ENCODE assay signal across 8 cellular contexts in genomic region chr9:91905958-91906585, GRCh38. TPM values are rescaled to one million over a fixed set of nuclear protein-coding genes. Genes with fewer than 3 reads are reported as not detected.
DNase-seq lines count a peak whose midpoint lies in the region; ATAC-seq, FAIRE-seq and TF ChIP-seq lines count a peak whose summit lies in the region.

No MANE protein-coding gene starts in this region.

- H3K36me3 ChIP-seq in MM.1S (replicated peaks; ENCODE audit: insufficient read depth, low read length) (no peaks in the 10 kb centered on the region), HepG2 (replicated peaks in 1 of 2; ENCODE audit: control insufficient read depth in 1 of 2, insufficient read depth in 2 of 2, low read length in 2 of 2) (no peaks in the 10 kb centered on the region)

- TF ChIP-seq EP300 in HepG2 (IDR thresholded peaks at IDR 0.05; ENCODE audit: low read depth in 2 of 2, low read length in 2 of 2) (no peak), HepG2 (CRISPR knock-in tag; IDR thresholded peaks at IDR 0.05; ENCODE audit: borderline replicate concordance) (no peak)

- intact Hi-C loops in HepG2 (cut with micrococcal nuclease; ENCODE audit: unreplicated experiment), result no loop called here

- H3K79me2 ChIP-seq in MM.1S (ENCODE audit: low read length), result peaks cover 64% of the 10 kb centered on the region
- no peaks in the 10 kb centered on the region for H3K79me2 ChIP-seq in HepG2 (ENCODE audit: insufficient read depth, low read length)

- H3K9ac ChIP-seq in MM.1S (ENCODE audit: low read length) (peak overlapping the region; percentile 68), HepG2 (ENCODE audit: insufficient read depth, low read depth, low read length) (no peak overlapping the region)

- CTCF ChIA-PET in HepG2 (lab: Yijun Ruan, JAX; ENCODE audit: low intra/inter-chr PET ratio, low total read pairs), result no interaction called here

- TF ChIP-seq CTCF in MM.1S (IDR thresholded peaks at IDR 0.05; ENCODE audit: low read length) (no peak), HepG2 (CRISPR knock-in tag; IDR thresholded peaks at IDR 0.05) (no peak)

- DNase-seq in Daoy (ENCODE audit: low read depth), result peak; percentile 51
- peak; percentile 95 for DNase-seq in MM.1S
- peak; percentile 16 for DNase-seq in activated T-helper 1 cell treated with anti-CD3 and anti-CD28 coated beads, Interleukin-2, amount 50 U/mL, for 16 hours (ENCODE audit: low read depth in 1 of 2, low spot score in 1 of 2)
- DNase-seq in HepG2 (ENCODE audit: low spot score), result no peak
- peak; percentile 22 for DNase-seq in stimulated activated CD8-positive, alpha-beta memory T cell treated with anti-CD3 and anti-CD28 coated beads, Interleukin-4, amount 100 ng/mL, for 24 hours (ENCODE audit: low read depth)
- no peak for DNase-seq in NCI-H446 (lab: John Stamatoyannopoulos, UW)
- DNase-seq in DMS153 treated with DMSO at 0.1 percent for 48 hours (lab: John Stamatoyannopoulos, UW; ENCODE audit: unreplicated experiment), result no peak
- no peak for DNase-seq in NCI-H748 (lab: John Stamatoyannopoulos, UW; ENCODE audit: unreplicated experiment)

- H3K4me3 ChIP-seq in MM.1S (ENCODE audit: low read length) (peak overlapping the region; percentile 72), HepG2 (replicated peaks in 1 of 3; ENCODE audit: insufficient read depth in 1 of 3, low read depth in 2 of 3, low read length in 3 of 3) (no peak overlapping the region)

- H3K4me2 ChIP-seq in MM.1S (ENCODE audit: low read depth, low read length), result peak overlapping the region; percentile 93
- H3K4me2 ChIP-seq in HepG2 (ENCODE audit: low read depth, low read length), result peak overlapping the region; percentile 45; the same call in 1 of the 2 replicates

- TF ChIP-seq POLR2A in HepG2 (IDR thresholded peaks at IDR 0.05; ENCODE audit: insufficient read depth in 1 of 2, low read depth in 2 of 2, low read length in 2 of 2), result no peak

- H3K27me3 ChIP-seq in MM.1S (replicated peaks; ENCODE audit: insufficient read depth, low read length) (no peaks in the 10 kb centered on the region), HepG2 (ENCODE audit: control insufficient read depth in 1 of 2, insufficient read depth in 2 of 2, low read length in 2 of 2) (peaks cover 2 to 30% of the 10 kb centered on the region in 2 experiments; a peak in 3 of 5 replicates)

- ATAC-seq in HepG2, result peak; percentile 52; the same call in 2 of the 3 replicates

- in situ Hi-C loops in HepG2 (cut with HindIII; ENCODE audit: extremely low pct_ligation_motif_present, low pct_unique_long_range_greater_than_20kb), result no loop called here

- H2AFZ ChIP-seq in MM.1S (ENCODE audit: low read length), result peak overlapping the region; percentile 53; the same call in 1 of the 2 replicates
- peak overlapping the region; percentile 81 for H2AFZ ChIP-seq in HepG2 (ENCODE audit: low read length)

- no peaks in the 10 kb centered on the region for H3K9me2 ChIP-seq in MM.1S (replicated peaks; ENCODE audit: insufficient read depth, low read length)

- 23% methylated on average over 7 of the region's 12 CpGs for WGBS in HepG2 (ENCODE audit: low lambda C conversion rate)

- BruUV-seq in HepG2 (replicated peaks; lab: Mats Ljungman, UMichigan), result no TSS peak

- H3F3A ChIP-seq in MM.1S (ENCODE audit: insufficient read depth, low read length), result peaks cover 33% of the 10 kb centered on the region

- no peak for FAIRE-seq in HepG2 (lab: Jason Lieb, UNC)

- H3K9me3 ChIP-seq in MM.1S (replicated peaks; ENCODE audit: insufficient read depth, low read length) (no peaks in the 10 kb centered on the region), HepG2 (ENCODE audit: low read length) (no peaks in the 10 kb centered on the region)

- POLR2A ChIA-PET in HepG2 (lab: Yijun Ruan, JAX), result no interaction called here

- H4K20me1 ChIP-seq in MM.1S (ENCODE audit: insufficient read depth, low read length) (no peaks in the 10 kb centered on the region), HepG2 (ENCODE audit: insufficient read depth, low read length) (no peaks in the 10 kb centered on the region)

- no peak for TF ChIP-seq RAD21 in HepG2 (CRISPR knock-in tag; IDR thresholded peaks at IDR 0.05)

- peak overlapping the region; percentile 80 for H3K27ac ChIP-seq in MM.1S (ENCODE audit: low read length)
- H3K27ac ChIP-seq in HepG2 (ENCODE audit: extremely low read length, insufficient read depth, low read length), result no peak overlapping the region

- H3K4me1 ChIP-seq in MM.1S (ENCODE audit: low read length) (peaks cover 41% of the 10 kb centered on the region), HepG2 (ENCODE audit: insufficient read depth, low read length) (no peaks in the 10 kb centered on the region)

TF ChIP-seq in HepG2, 621 proteins besides CTCF, POLR2A, EP300 and RAD21:
- TF ChIP-seq AHR (CRISPR knock-in tag; IDR thresholded peaks at IDR 0.05) (no peak), MAFF (IDR thresholded peaks at IDR 0.05; ENCODE audit: low read depth, low read length) (peak; percentile 90), WIZ (CRISPR knock-in tag; IDR thresholded peaks at IDR 0.05) (no peak), GATAD2A (CRISPR knock-in tag; IDR thresholded peaks at IDR 0.05) (no peak), GRHL1 (CRISPR knock-in tag; conservative IDR thresholded peaks at IDR 0.05) (no peak), FLYWCH1 (CRISPR knock-in tag; IDR thresholded peaks at IDR 0.05) (no peak), MAFK (conservative IDR thresholded peaks at IDR 0.05 in 1 of 2, IDR thresholded peaks at IDR 0.05 in 1 of 2; ENCODE audit: low read length in 2 of 2) (peak; percentile 83 to 92), CEBPG (CRISPR knock-in tag; IDR thresholded peaks at IDR 0.05) (no peak), SKI (IDR thresholded peaks at IDR 0.05; ENCODE audit: partially characterized antibody) (no peak), PHB2 (IDR thresholded peaks at IDR 0.05; ENCODE audit: partially characterized antibody) (no peak), ZNF746 (CRISPR knock-in tag; IDR thresholded peaks at IDR 0.05) (no peak), JARID2 (CRISPR knock-in tag; IDR thresholded peaks at IDR 0.05; ENCODE audit: insufficient replicate concordance) (no peak), ZNF367 (CRISPR knock-in tag; IDR thresholded peaks at IDR 0.05; ENCODE audit: borderline replicate concordance) (no peak), ZNF776 (CRISPR knock-in tag; IDR thresholded peaks at IDR 0.05) (no peak)

RNA-seq across cellular contexts. Expression of gene ROR2, which starts 44.0 kb away (rescaled TPM):
- 1.8 and 2.8 TPM in 2 replicates for total RNA-seq in Daoy (2014; rRNA removed; shearing (Covaris generic))
- not detected in 2 replicates for total RNA-seq in HepG2 (2016; rRNA removed; fragmentation: Illumina TruSeq; extraction: Trizol)
- not detected in 2 replicates for total RNA-seq in HepG2 (2016; cell fraction: cytosol; rRNA removed; fragmentation: Illumina TruSeq; extraction: Trizol; ENCODE audit: low read depth)
- not detected in 2 replicates for total RNA-seq in HepG2 (2016; cell fraction: insoluble cytoplasmic fraction; rRNA removed; fragmentation: Illumina TruSeq; extraction: Trizol)
- not detected in 2 replicates for total RNA-seq in HepG2 (2016; cell fraction: membrane; rRNA removed; fragmentation: Illumina TruSeq; extraction: Trizol)
- not detected in 2 replicates for total RNA-seq in HepG2 (2016; cell fraction: nucleus; rRNA removed; fragmentation: Illumina TruSeq; extraction: Trizol)
- polyA plus RNA-seq in HepG2 (2011; rRNA removed), result not detected in 2 replicates
- polyA plus RNA-seq in HepG2 (2011; cell fraction: cytosol; rRNA removed), result not detected in 2 replicates
- not detected in 2 replicates for polyA plus RNA-seq in HepG2 (2011; cell fraction: nucleus; rRNA removed)
- polyA plus RNA-seq in HepG2 (2012), result not detected in 2 replicates
- not detected in 2 replicates for polyA plus RNA-seq in HepG2 (2016; cell fraction: cytosol; fragmentation: Illumina TruSeq; extraction: Trizol; ENCODE audit: low read depth)
- polyA plus RNA-seq in HepG2 (2016; cell fraction: insoluble cytoplasmic fraction; fragmentation: Illumina TruSeq; extraction: Trizol; ENCODE audit: low read depth), result not detected in 2 replicates
- not detected in 2 replicates for polyA plus RNA-seq in HepG2 (2016; cell fraction: membrane; fragmentation: Illumina TruSeq; extraction: Trizol; ENCODE audit: low read depth)
- polyA plus RNA-seq in HepG2 (2016; cell fraction: nucleus; fragmentation: Illumina TruSeq; extraction: Trizol; ENCODE audit: insufficient read depth, low read depth), result not detected in 2 replicates
- 0.60 and 1.2 TPM in 2 replicates for polyA minus RNA-seq in HepG2 (2011; rRNA and poly(A)+ RNA removed; ENCODE audit: low replicate concordance)
- not detected in 2 replicates for polyA minus RNA-seq in HepG2 (2011; cell fraction: cytosol; rRNA and poly(A)+ RNA removed)
- polyA minus RNA-seq in HepG2 (2011; cell fraction: nucleus; rRNA and poly(A)+ RNA removed), result not detected in 2 replicates

Comparison
In these comparisons a context has a peak if more than half of its experiments do, and no peak if none do; other contexts are left out.
1. DNase-seq: peak in Daoy (single experiment), MM.1S (single experiment), activated T-helper 1 cell treated with anti-CD3 and anti-CD28 coated beads, Interleukin-2, amount 50 U/mL, for 16 hours (2 of 2) and stimulated activated CD8-positive, alpha-beta memory T cell treated with anti-CD3 and anti-CD28 coated beads, Interleukin-4, amount 100 ng/mL, for 24 hours (single experiment); none in HepG2 (single experiment), NCI-H446 (0 of 2), DMS153 treated with DMSO at 0.1 percent for 48 hours (single experiment) and NCI-H748 (single experiment).